ENCODE assay signal across 26 cellular contexts in the genomic region with DNA sequence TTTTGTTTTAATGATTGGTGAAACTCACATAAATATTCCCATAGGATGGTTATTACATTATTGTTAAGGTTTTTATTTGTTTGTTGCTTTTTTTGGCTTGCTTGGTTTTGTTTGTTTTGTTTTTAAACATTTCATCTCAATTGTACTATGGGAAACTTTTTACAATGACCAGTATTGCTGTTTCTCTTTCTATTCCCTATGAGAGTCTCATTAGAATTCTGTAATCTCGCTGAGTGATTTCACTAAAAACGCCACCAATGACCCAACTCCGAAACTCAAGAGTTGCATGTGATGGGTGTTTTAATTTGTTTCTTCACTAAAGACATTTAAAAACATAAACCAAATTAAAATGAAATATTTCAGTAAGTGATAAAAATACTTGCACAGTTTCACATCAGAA.
"Had no signal": no experiment of that assay in that cellular context is flagged by ENCODE, and none has a peak within 500 bp of the region (broad histone marks: within the 10 kb centered on the region; RNA-seq: fewer than 3 reads in every experiment).

No MANE protein-coding gene starts in this region.

- H3K36me3 Mint-ChIP-seq: immature natural killer cell; natural killer cell; stimulated activated naive B cell treated with anti-CD40 and anti-IgM and Interleukin-4, amounts not matched to agents 10 μg/mL and 1 μg/mL and 100 μg/mL, for 72 hours had no signal

- H3K4me3 Mint-ChIP-seq: immature natural killer cell; natural killer cell; nephron progenitor cell; stimulated activated naive B cell treated with anti-CD40 and anti-IgM and Interleukin-4, amounts not matched to agents 10 μg/mL and 1 μg/mL and 100 μg/mL, for 72 hours had no signal

- H3K27ac Mint-ChIP-seq: immature natural killer cell; natural killer cell; nephron progenitor cell; stimulated activated naive B cell treated with anti-CD40 and anti-IgM and Interleukin-4, amounts not matched to agents 10 μg/mL and 1 μg/mL and 100 μg/mL, for 72 hours had no signal

- H3K27ac ChIP-seq: left lung, lower lobe of right lung, pancreas, prostate gland, skin epidermis, stomach, testis, thyroid gland, transverse colon, upper lobe of left lung, vagina had no signal

- H3K4me1 ChIP-seq: left lung, lower lobe of right lung, pancreas, prostate gland, stomach, testis, thyroid gland, transverse colon, upper lobe of left lung, vagina had no signal

- H3K4me1 Mint-ChIP-seq: immature natural killer cell; natural killer cell; stimulated activated naive B cell treated with anti-CD40 and anti-IgM and Interleukin-4, amounts not matched to agents 10 μg/mL and 1 μg/mL and 100 μg/mL, for 72 hours had no signal

- H3K9me3 ChIP-seq: left lung, lower lobe of right lung, pancreas, prostate gland, stomach, testis, thyroid gland, transverse colon, upper lobe of left lung, vagina had no signal

- H3K9me3 Mint-ChIP-seq: immature natural killer cell; natural killer cell; nephron progenitor cell; stimulated activated naive B cell treated with anti-CD40 and anti-IgM and Interleukin-4, amounts not matched to agents 10 μg/mL and 1 μg/mL and 100 μg/mL, for 72 hours had no signal

- H3K4me3 ChIP-seq: left lung, lower lobe of right lung, pancreas, prostate gland, skin epidermis, stomach, testis, thyroid gland, transverse colon, upper lobe of left lung, vagina had no signal

- DNase-seq: immature natural killer cell; kidney; left colon; left lung; lower lobe of right lung; mammary epithelial cell; mesenchymal stem cell; natural killer cell; nephron progenitor cell; pancreas; retina; right cardiac atrium; stimulated activated CD4-positive, alpha-beta T cell treated with anti-CD3 and anti-CD28 coated beads, Interleukin-12 subunit alpha, Interleukin-12 subunit beta, amount 100 ng/mL, for 4 hours; stimulated activated CD4-positive, alpha-beta T cell treated with anti-CD3 and anti-CD28 coated beads, Interleukin-15, amount 100 ng/mL, for 24 hours; stimulated activated CD4-positive, alpha-beta T cell treated with anti-CD3 and anti-CD28 coated beads, Interleukin-2, amount 100 ng/mL, for 24 hours; stimulated activated CD4-positive, alpha-beta T cell treated with anti-CD3 and anti-CD28 coated beads, Interleukin-4, amount 100 ng/mL, for 1 hour; stimulated activated naive B cell treated with anti-CD40 and anti-IgM and Interleukin-4, amounts not matched to agents 10 μg/mL and 1 μg/mL and 100 μg/mL, for 72 hours; stimulated activated naive CD8-positive, alpha-beta T cell treated with anti-CD3 and anti-CD28 coated beads, Interleukin-15, Interleukin-2, amounts not matched to agents 100 U/mL and 50 U/mL, for 24 hours; stomach; testis; thyroid gland; transverse colon; upper lobe of left lung had no signal

- H3K27me3 ChIP-seq: left lung, pancreas, testis, thyroid gland, transverse colon, upper lobe of left lung, vagina had no signal

- ATAC-seq: left colon; left lung; lower lobe of right lung; natural killer cell; pancreas; right cardiac atrium; stimulated activated naive B cell treated with anti-CD40 and anti-IgM and Interleukin-4, amounts not matched to agents 10 μg/mL and 1 μg/mL and 100 μg/mL, for 72 hours; stimulated activated naive CD8-positive, alpha-beta T cell treated with anti-CD3 and anti-CD28 coated beads, Interleukin-15, Interleukin-2, amounts not matched to agents 100 U/mL and 50 U/mL, for 24 hours had no signal

- H3K36me3 ChIP-seq: left lung, lower lobe of right lung, pancreas, prostate gland, stomach, thyroid gland, transverse colon, upper lobe of left lung, vagina had no signal
